11 cellular contexts compared by ENCODE assay signal in genomic region chr1:246961939-246962373, GRCh38. TPM values are rescaled to one million over a fixed set of nuclear protein-coding genes. Genes with fewer than 3 reads are reported as not detected.
DNase-seq lines count a peak whose midpoint lies in the region; ATAC-seq and TF ChIP-seq lines count a peak whose summit lies in the region.
"Had no signal": no experiment of that assay in that cellular context is flagged by ENCODE, and none has a peak within 500 bp of the region (broad histone marks: within the 10 kb centered on the region; RNA-seq: fewer than 3 reads in every experiment).

No MANE protein-coding gene starts in this region.

- no peak for TF ChIP-seq CTCF in heart left ventricle (IDR thresholded peaks at IDR 0.05)

- H3K9me3 Mint-ChIP-seq in stimulated activated memory B cell treated with anti-CD40 and anti-IgM and Interleukin-4, amounts not matched to agents 10 μg/mL and 1 μg/mL and 100 μg/mL, for 72 hours = peaks cover 9% of the 10 kb centered on the region

- no peak overlapping the region for H3K4me3 Mint-ChIP-seq in stimulated activated memory B cell treated with anti-CD40 and anti-IgM and Interleukin-4, amounts not matched to agents 10 μg/mL and 1 μg/mL and 100 μg/mL, for 72 hours

- no peaks in the 10 kb centered on the region for H3K27me3 Mint-ChIP-seq in stimulated activated memory B cell treated with anti-CD40 and anti-IgM and Interleukin-4, amounts not matched to agents 10 μg/mL and 1 μg/mL and 100 μg/mL, for 72 hours

- TF ChIP-seq POLR2A in heart left ventricle (IDR thresholded peaks at IDR 0.05) = no peak

- DNase-seq in RPMI8226 (peak; percentile 22), heart left ventricle (peak in 2 of 5 donors; percentile 36 to 54), RKO (ENCODE audit: low spot score) (no peak), ACHN (no peak), NCI-H2107 treated with DMSO at 0.1 percent for 48 hours (lab: John Stamatoyannopoulos, UW; ENCODE audit: unreplicated experiment) (no peak)
- DNase-seq: amniotic stem cell, NCI-H1092 had no signal

- H3K36me3 Mint-ChIP-seq in stimulated activated memory B cell treated with anti-CD40 and anti-IgM and Interleukin-4, amounts not matched to agents 10 μg/mL and 1 μg/mL and 100 μg/mL, for 72 hours = peaks cover 12% of the 10 kb centered on the region

- in situ Hi-C loops in ACHN (cut with HindIII; ENCODE audit: low pct_ligation_motif_present, low pct_unique_long_range_greater_than_20kb, low sequenced_read_pairs) = no loop called here

- no peaks in the 10 kb centered on the region for H3K27me3 ChIP-seq in heart left ventricle

- peak overlapping the region; percentile 89 for H3K27ac Mint-ChIP-seq in stimulated activated memory B cell treated with anti-CD40 and anti-IgM and Interleukin-4, amounts not matched to agents 10 μg/mL and 1 μg/mL and 100 μg/mL, for 72 hours

- H3K4me3 ChIP-seq in heart left ventricle = no peak overlapping the region

- 58 to 71% (median 66%) methylated on average over 4 to 6 of the region's 6 CpGs for WGBS in heart left ventricle, 4 donors

- H3K27ac ChIP-seq in heart left ventricle = peak overlapping the region in 1 of 12 donors; percentile 70
- H3K27ac ChIP-seq: epithelial cell of prostate had no signal

- intact Hi-C loops in heart left ventricle (cut with DNase I) = no loop called here

- no peaks in the 10 kb centered on the region for H3K9me3 ChIP-seq in heart left ventricle

- H3K4me1 ChIP-seq in heart left ventricle = peaks cover 0 to 33% (median 0%) of the 10 kb centered on the region in 12 donors

- ATAC-seq in GM21786 (IDR thresholded peaks at IDR 0.05; ENCODE audit: unreplicated experiment) (peak; percentile 26), heart left ventricle (peak in 3 of 4 donors; percentile 55 to 79 (median 79)), GM19324 (IDR thresholded peaks at IDR 0.05; ENCODE audit: low FRiP score, unreplicated experiment) (no peak)
- peak; percentile 48 for ATAC-seq in stimulated activated memory B cell treated with anti-CD40 and anti-IgM and Interleukin-4, amounts not matched to agents 10 μg/mL and 1 μg/mL and 100 μg/mL, for 72 hours

- H3K4me1 Mint-ChIP-seq in stimulated activated memory B cell treated with anti-CD40 and anti-IgM and Interleukin-4, amounts not matched to agents 10 μg/mL and 1 μg/mL and 100 μg/mL, for 72 hours = peaks cover 41% of the 10 kb centered on the region

- H3K36me3 ChIP-seq in heart left ventricle = no peaks in the 10 kb centered on the region

RNA-seq across cellular contexts. Expression of gene AHCTF1, which starts 30.2 kb away (rescaled TPM):
- total RNA-seq in heart left ventricle = 10 to 100 TPM; 17.9 to 39.7 (median 19.9) TPM
- polyA plus RNA-seq in heart left ventricle = 1 to 10 TPM; 6.3 to 8.8 TPM

RNA-seq across cellular contexts. Expression of gene ZNF695, which starts 45.9 kb away (rescaled TPM):
- total RNA-seq in heart left ventricle = under 1 TPM in 2 of 9 donors, not detected in 7; 0.06 to 0.53 TPM
- polyA plus RNA-seq in heart left ventricle = not detected
